Comparison of ENCODE assay signal across 1 cellular context in the genomic region with DNA sequence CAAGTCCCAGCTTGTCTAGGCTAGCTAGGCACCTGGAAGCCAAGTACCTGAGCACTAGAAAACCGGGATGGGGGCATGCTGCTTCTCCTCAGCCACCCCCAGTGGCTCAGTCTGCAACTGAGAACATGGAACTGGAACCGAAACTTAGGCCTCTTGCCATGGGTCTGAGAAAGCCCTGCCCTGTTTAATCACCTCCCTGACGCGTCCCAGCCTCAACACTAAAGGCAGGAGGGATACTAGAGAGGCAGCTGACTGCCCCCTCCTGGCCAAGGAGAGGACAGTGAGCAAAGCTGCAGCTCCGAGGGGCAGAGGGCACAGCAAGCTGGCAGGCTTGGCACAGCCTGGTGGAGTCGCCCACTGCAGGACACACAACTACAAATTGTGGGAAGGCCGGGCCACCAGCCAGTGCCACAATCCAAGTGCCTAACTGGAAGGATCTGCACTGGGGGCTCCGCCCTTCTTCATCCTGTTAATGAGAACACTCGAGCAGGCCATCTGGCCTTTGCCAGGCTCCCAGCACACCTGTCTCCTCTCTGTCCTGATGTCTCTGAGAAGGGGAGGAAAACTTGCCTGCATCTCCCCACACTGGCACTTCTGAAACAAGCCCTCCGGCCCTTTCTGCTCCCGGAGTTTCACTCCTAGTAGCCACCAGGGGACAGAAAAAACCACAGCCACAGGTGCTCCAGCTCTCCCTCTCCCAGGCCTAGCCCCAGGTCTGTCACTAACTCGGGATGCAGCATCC.
TF ChIP-seq lines count a peak whose summit lies in the region.

No MANE protein-coding gene starts in this region.

TF ChIP-seq in HepG2, 621 proteins besides CTCF, POLR2A, EP300 and RAD21 (continued from another document and continues in another):
- TF ChIP-seq, protein P1, sequence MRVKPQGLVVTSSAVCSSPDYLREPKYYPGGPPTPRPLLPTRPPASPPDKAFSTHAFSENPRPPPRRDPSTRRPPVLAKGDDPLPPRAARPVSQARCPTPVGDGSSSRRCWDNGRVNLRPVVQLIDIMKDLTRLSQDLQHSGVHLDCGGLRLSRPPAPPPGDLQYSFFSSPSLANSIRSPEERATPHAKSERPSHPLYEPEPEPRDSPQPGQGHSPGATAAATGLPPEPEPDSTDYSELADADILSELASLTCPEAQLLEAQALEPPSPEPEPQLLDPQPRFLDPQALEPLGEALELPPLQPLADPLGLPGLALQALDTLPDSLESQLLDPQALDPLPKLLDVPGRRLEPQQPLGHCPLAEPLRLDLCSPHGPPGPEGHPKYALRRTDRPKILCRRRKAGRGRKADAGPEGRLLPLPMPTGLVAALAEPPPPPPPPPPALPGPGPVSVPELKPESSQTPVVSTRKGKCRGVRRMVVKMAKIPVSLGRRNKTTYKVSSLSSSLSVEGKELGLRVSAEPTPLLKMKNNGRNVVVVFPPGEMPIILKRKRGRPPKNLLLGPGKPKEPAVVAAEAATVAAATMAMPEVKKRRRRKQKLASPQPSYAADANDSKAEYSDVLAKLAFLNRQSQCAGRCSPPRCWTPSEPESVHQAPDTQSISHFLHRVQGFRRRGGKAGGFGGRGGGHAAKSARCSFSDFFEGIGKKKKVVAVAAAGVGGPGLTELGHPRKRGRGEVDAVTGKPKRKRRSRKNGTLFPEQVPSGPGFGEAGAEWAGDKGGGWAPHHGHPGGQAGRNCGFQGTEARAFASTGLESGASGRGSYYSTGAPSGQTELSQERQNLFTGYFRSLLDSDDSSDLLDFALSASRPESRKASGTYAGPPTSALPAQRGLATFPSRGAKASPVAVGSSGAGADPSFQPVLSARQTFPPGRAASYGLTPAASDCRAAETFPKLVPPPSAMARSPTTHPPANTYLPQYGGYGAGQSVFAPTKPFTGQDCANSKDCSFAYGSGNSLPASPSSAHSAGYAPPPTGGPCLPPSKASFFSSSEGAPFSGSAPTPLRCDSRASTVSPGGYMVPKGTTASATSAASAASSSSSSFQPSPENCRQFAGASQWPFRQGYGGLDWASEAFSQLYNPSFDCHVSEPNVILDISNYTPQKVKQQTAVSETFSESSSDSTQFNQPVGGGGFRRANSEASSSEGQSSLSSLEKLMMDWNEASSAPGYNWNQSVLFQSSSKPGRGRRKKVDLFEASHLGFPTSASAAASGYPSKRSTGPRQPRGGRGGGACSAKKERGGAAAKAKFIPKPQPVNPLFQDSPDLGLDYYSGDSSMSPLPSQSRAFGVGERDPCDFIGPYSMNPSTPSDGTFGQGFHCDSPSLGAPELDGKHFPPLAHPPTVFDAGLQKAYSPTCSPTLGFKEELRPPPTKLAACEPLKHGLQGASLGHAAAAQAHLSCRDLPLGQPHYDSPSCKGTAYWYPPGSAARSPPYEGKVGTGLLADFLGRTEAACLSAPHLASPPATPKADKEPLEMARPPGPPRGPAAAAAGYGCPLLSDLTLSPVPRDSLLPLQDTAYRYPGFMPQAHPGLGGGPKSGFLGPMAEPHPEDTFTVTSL (CRISPR knock-in tag; IDR thresholded peaks at IDR 0.05; ENCODE audit: borderline replicate concordance) = no peak
- TF ChIP-seq HOXA3 (CRISPR knock-in tag; IDR thresholded peaks at IDR 0.05) = peak; percentile 13; the same call in 1 of the 2 replicates
- TF ChIP-seq, protein P2, sequence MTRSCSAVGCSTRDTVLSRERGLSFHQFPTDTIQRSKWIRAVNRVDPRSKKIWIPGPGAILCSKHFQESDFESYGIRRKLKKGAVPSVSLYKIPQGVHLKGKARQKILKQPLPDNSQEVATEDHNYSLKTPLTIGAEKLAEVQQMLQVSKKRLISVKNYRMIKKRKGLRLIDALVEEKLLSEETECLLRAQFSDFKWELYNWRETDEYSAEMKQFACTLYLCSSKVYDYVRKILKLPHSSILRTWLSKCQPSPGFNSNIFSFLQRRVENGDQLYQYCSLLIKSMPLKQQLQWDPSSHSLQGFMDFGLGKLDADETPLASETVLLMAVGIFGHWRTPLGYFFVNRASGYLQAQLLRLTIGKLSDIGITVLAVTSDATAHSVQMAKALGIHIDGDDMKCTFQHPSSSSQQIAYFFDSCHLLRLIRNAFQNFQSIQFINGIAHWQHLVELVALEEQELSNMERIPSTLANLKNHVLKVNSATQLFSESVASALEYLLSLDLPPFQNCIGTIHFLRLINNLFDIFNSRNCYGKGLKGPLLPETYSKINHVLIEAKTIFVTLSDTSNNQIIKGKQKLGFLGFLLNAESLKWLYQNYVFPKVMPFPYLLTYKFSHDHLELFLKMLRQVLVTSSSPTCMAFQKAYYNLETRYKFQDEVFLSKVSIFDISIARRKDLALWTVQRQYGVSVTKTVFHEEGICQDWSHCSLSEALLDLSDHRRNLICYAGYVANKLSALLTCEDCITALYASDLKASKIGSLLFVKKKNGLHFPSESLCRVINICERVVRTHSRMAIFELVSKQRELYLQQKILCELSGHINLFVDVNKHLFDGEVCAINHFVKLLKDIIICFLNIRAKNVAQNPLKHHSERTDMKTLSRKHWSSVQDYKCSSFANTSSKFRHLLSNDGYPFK (CRISPR knock-in tag; IDR thresholded peaks at IDR 0.05; ENCODE audit: borderline replicate concordance) = peak; percentile 57; the same call in 1 of the 2 replicates
- peak; percentile 92 for TF ChIP-seq STAG1 (CRISPR knock-in tag; IDR thresholded peaks at IDR 0.05)
- TF ChIP-seq, protein P3, sequence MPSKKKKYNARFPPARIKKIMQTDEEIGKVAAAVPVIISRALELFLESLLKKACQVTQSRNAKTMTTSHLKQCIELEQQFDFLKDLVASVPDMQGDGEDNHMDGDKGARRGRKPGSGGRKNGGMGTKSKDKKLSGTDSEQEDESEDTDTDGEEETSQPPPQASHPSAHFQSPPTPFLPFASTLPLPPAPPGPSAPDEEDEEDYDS (CRISPR knock-in tag; IDR thresholded peaks at IDR 0.05) = no peak
- no peak for TF ChIP-seq ZNF546 (CRISPR knock-in tag; conservative IDR thresholded peaks at IDR 0.05)
- TF ChIP-seq, protein P4, sequence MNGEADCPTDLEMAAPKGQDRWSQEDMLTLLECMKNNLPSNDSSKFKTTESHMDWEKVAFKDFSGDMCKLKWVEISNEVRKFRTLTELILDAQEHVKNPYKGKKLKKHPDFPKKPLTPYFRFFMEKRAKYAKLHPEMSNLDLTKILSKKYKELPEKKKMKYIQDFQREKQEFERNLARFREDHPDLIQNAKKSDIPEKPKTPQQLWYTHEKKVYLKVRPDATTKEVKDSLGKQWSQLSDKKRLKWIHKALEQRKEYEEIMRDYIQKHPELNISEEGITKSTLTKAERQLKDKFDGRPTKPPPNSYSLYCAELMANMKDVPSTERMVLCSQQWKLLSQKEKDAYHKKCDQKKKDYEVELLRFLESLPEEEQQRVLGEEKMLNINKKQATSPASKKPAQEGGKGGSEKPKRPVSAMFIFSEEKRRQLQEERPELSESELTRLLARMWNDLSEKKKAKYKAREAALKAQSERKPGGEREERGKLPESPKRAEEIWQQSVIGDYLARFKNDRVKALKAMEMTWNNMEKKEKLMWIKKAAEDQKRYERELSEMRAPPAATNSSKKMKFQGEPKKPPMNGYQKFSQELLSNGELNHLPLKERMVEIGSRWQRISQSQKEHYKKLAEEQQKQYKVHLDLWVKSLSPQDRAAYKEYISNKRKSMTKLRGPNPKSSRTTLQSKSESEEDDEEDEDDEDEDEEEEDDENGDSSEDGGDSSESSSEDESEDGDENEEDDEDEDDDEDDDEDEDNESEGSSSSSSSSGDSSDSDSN (CRISPR knock-in tag; IDR thresholded peaks at IDR 0.05) = peak; percentile 38; the same call in 1 of the 2 replicates
- no peak for TF ChIP-seq NR2F1 (CRISPR knock-in tag; IDR thresholded peaks at IDR 0.05)
- TF ChIP-seq RFX1 (IDR thresholded peaks at IDR 0.05) = no peak
- TF ChIP-seq MTF1 (CRISPR knock-in tag; IDR thresholded peaks at IDR 0.05) = no peak
- TF ChIP-seq ASH2L (IDR thresholded peaks at IDR 0.05; ENCODE audit: insufficient read length, low read depth, low read length) = no peak
- TF ChIP-seq ARNT (IDR thresholded peaks at IDR 0.05) = no peak
- TF ChIP-seq, protein P5, sequence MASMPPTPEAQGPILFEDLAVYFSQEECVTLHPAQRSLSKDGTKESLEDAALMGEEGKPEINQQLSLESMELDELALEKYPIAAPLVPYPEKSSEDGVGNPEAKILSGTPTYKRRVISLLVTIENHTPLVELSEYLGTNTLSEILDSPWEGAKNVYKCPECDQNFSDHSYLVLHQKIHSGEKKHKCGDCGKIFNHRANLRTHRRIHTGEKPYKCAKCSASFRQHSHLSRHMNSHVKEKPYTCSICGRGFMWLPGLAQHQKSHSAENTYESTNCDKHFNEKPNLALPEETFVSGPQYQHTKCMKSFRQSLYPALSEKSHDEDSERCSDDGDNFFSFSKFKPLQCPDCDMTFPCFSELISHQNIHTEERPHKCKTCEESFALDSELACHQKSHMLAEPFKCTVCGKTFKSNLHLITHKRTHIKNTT (CRISPR knock-in tag; IDR thresholded peaks at IDR 0.05) = no peak
- 0 out of 2 replicates have a peak, but pooled peaks have one; percentile 47 for TF ChIP-seq GTF3A (CRISPR knock-in tag; conservative IDR thresholded peaks at IDR 0.05)
- TF ChIP-seq MAZ (IDR thresholded peaks at IDR 0.05; ENCODE audit: borderline replicate concordance, low read depth, low read length) = no peak
- TF ChIP-seq MAZ (CRISPR knock-in tag; IDR thresholded peaks at IDR 0.05; ENCODE audit: low read depth) = peak; percentile 37; the same call in 1 of the 2 replicates
- TF ChIP-seq, protein P6, sequence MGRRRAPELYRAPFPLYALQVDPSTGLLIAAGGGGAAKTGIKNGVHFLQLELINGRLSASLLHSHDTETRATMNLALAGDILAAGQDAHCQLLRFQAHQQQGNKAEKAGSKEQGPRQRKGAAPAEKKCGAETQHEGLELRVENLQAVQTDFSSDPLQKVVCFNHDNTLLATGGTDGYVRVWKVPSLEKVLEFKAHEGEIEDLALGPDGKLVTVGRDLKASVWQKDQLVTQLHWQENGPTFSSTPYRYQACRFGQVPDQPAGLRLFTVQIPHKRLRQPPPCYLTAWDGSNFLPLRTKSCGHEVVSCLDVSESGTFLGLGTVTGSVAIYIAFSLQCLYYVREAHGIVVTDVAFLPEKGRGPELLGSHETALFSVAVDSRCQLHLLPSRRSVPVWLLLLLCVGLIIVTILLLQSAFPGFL (CRISPR knock-in tag; IDR thresholded peaks at IDR 0.05) = no peak
- TF ChIP-seq ATM (IDR thresholded peaks at IDR 0.05; ENCODE audit: borderline replicate concordance) = no peak
- TF ChIP-seq, protein P7, sequence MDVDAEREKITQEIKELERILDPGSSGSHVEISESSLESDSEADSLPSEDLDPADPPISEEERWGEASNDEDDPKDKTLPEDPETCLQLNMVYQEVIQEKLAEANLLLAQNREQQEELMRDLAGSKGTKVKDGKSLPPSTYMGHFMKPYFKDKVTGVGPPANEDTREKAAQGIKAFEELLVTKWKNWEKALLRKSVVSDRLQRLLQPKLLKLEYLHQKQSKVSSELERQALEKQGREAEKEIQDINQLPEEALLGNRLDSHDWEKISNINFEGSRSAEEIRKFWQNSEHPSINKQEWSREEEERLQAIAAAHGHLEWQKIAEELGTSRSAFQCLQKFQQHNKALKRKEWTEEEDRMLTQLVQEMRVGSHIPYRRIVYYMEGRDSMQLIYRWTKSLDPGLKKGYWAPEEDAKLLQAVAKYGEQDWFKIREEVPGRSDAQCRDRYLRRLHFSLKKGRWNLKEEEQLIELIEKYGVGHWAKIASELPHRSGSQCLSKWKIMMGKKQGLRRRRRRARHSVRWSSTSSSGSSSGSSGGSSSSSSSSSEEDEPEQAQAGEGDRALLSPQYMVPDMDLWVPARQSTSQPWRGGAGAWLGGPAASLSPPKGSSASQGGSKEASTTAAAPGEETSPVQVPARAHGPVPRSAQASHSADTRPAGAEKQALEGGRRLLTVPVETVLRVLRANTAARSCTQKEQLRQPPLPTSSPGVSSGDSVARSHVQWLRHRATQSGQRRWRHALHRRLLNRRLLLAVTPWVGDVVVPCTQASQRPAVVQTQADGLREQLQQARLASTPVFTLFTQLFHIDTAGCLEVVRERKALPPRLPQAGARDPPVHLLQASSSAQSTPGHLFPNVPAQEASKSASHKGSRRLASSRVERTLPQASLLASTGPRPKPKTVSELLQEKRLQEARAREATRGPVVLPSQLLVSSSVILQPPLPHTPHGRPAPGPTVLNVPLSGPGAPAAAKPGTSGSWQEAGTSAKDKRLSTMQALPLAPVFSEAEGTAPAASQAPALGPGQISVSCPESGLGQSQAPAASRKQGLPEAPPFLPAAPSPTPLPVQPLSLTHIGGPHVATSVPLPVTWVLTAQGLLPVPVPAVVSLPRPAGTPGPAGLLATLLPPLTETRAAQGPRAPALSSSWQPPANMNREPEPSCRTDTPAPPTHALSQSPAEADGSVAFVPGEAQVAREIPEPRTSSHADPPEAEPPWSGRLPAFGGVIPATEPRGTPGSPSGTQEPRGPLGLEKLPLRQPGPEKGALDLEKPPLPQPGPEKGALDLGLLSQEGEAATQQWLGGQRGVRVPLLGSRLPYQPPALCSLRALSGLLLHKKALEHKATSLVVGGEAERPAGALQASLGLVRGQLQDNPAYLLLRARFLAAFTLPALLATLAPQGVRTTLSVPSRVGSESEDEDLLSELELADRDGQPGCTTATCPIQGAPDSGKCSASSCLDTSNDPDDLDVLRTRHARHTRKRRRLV (CRISPR knock-in tag; IDR thresholded peaks at IDR 0.05) = no peak
- peak; percentile 76 for TF ChIP-seq TBX2 (CRISPR knock-in tag; IDR thresholded peaks at IDR 0.05; ENCODE audit: borderline replicate concordance)
- no peak for TF ChIP-seq ZNF274 (CRISPR knock-in tag; IDR thresholded peaks at IDR 0.05)
- TF ChIP-seq THYN1 (CRISPR knock-in tag; IDR thresholded peaks at IDR 0.05; ENCODE audit: borderline replicate concordance, low read depth) = no peak; the same call in 1 of the 2 replicates
- TF ChIP-seq U2AF1 (optimal IDR thresholded peaks at IDR 0.05; ENCODE audit: low read depth, low read length) = no peak
- TF ChIP-seq NFKB2 (CRISPR knock-in tag; IDR thresholded peaks at IDR 0.05; ENCODE audit: borderline replicate concordance) = peak; percentile 67; the same call in 1 of the 2 replicates
- TF ChIP-seq, protein P8, sequence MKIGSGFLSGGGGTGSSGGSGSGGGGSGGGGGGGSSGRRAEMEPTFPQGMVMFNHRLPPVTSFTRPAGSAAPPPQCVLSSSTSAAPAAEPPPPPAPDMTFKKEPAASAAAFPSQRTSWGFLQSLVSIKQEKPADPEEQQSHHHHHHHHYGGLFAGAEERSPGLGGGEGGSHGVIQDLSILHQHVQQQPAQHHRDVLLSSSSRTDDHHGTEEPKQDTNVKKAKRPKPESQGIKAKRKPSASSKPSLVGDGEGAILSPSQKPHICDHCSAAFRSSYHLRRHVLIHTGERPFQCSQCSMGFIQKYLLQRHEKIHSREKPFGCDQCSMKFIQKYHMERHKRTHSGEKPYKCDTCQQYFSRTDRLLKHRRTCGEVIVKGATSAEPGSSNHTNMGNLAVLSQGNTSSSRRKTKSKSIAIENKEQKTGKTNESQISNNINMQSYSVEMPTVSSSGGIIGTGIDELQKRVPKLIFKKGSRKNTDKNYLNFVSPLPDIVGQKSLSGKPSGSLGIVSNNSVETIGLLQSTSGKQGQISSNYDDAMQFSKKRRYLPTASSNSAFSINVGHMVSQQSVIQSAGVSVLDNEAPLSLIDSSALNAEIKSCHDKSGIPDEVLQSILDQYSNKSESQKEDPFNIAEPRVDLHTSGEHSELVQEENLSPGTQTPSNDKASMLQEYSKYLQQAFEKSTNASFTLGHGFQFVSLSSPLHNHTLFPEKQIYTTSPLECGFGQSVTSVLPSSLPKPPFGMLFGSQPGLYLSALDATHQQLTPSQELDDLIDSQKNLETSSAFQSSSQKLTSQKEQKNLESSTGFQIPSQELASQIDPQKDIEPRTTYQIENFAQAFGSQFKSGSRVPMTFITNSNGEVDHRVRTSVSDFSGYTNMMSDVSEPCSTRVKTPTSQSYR (CRISPR knock-in tag; IDR thresholded peaks at IDR 0.05; ENCODE audit: borderline replicate concordance) = no peak
- no peak for TF ChIP-seq PAF1 (CRISPR knock-in tag; IDR thresholded peaks at IDR 0.05)
- no peak for TF ChIP-seq ARNT2 (CRISPR knock-in tag; IDR thresholded peaks at IDR 0.05; ENCODE audit: low read depth)
- TF ChIP-seq ETV6 (CRISPR knock-in tag; conservative IDR thresholded peaks at IDR 0.05) = no peak
- no peak for TF ChIP-seq MED13 (CRISPR knock-in tag; IDR thresholded peaks at IDR 0.05)
- TF ChIP-seq HIVEP1 (CRISPR knock-in tag; IDR thresholded peaks at IDR 0.05) = 0 out of 2 replicates have a peak, but pooled peaks have one; percentile 37
- TF ChIP-seq ZNF329 (CRISPR knock-in tag; IDR thresholded peaks at IDR 0.05; ENCODE audit: low read depth) = no peak
